In the genomic region with DNA sequence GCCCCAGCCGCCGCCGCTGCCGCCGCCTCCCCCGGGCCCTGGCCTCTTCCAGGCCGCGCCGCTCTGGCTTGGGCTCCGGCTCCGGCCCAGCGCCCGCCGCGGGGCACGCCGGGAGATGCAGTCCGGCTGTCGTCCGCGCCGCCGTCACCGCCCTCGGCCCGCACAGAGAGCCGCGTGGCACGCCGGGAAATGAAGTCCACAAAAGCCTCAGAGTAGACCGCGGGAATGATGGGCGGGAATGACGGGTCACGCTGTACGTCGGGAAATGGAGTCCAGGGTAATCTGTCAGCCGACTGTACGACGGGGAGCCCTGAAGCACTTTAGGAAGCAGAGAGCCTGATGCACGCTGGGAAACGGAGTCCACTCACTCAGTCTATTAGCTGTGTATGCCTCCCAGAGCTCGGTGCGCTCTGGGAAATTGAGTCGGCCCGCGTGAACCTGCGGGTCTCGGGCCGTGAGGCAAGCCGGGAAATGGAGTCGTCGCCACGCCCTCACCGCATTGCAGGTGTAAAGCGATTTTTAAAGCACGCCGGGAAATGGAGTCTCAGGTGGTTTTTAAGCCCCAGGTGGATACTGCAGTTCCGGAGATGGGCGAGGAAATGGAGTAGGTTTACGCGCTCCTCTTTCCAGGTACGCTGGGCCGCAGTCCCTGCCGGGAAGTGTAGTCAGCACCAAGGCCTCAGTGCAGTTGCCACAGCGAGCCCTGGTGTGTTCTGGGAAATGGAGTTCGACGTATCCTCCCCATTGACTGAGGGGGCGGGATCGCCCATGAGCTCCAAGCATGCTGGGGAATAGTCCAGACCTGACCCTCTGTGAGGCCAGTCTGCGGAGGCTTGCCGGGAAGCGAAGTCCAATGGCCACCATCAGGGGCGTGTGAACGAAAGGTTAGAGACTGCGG, we compare ENCODE assay signal across 8 cellular contexts. TPM values are rescaled to one million over a fixed set of nuclear protein-coding genes. Genes with fewer than 3 reads are reported as not detected.
DNase-seq lines count a peak whose midpoint lies in the region; ATAC-seq lines count a peak whose summit lies in the region.

Gene GSK3A, minus strand, starts transcription at position 91 of the 898 bp plus-strand sequence. CDS start 137 bp downstream, outside the sequence.

- DNase-seq in DMS 273 treated with DMSO at 0.1 percent for 48 hours (lab: John Stamatoyannopoulos, UW) = peak; percentile 99
- DNase-seq in OCI-M2 (lab: John Stamatoyannopoulos, UW; ENCODE audit: unreplicated experiment) = peak; percentile 94
- peak; percentile 91 for DNase-seq in activated T-cell treated with anti-CD3 and anti-CD28 coated beads for 4 hours
- peak; percentile 96 for DNase-seq in epidermal melanocyte (ENCODE audit: insufficient read length, low spot score)
- peak; percentile 99 for DNase-seq in middle frontal gyrus (ENCODE audit: extremely low spot score, low spot score)
- peak; percentile 89 to 92 for DNase-seq in stimulated activated CD8-positive, alpha-beta memory T cell treated with anti-CD3 and anti-CD28 coated beads, Interleukin-2, amount 100 ng/mL, for 48 hours (ENCODE audit: low read depth in 2 of 2)

- peak within 1 kb of the TSS; percentile 86 to 99 (median 96) for H3K4me3 Mint-ChIP-seq in IgD-negative memory B cell

- no peaks in the 10 kb centered on the region for H3K9me3 Mint-ChIP-seq in IgD-negative memory B cell

- H3K27me3 Mint-ChIP-seq in IgD-negative memory B cell = no peaks in the 10 kb centered on the region

- ATAC-seq in GM21529 (IDR thresholded peaks at IDR 0.05; ENCODE audit: unreplicated experiment) = peak; percentile 64

- peaks cover 16 to 26% (median 20%) of the 10 kb centered on the region in 3 donors for H3K4me1 Mint-ChIP-seq in IgD-negative memory B cell

- H3K36me3 Mint-ChIP-seq in IgD-negative memory B cell = peaks cover 2% of the 10 kb centered on the region

- peak within 1 kb of the TSS; percentile 82 to 99 (median 95) for H3K27ac Mint-ChIP-seq in IgD-negative memory B cell

RNA-seq across cellular contexts. Expression of gene GSK3A, which starts in this region (rescaled TPM):
- polyA plus RNA-seq in IgD-negative memory B cell = 24.5 TPM

Comparison
In these comparisons a context has a peak if more than half of its experiments do, and no peak if none do; other contexts are left out.
1. Peak in every context shown above with its lines: DNase-seq and ATAC-seq.